ENCODE assay signal across 11 cellular contexts in the genomic region with DNA sequence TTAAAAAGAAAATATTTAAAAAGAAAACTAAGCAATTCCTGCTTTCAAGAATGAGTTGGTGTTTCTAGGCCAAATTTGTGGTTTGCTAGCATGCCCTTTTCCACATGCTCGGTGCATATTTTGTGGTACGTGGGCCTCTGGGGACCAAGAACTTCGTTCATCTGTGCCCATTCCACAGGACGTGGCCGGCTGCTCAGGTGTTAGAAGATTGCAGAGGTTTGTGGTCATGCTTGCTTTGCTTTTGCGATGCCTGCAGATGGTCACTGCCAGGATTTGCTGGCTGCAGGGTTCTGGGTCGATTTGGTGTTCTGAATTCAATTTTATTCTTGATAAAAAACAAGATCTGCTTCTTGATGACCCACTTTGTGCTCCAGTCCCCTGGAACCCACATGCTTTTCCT. TPM values are rescaled to one million over a fixed set of nuclear protein-coding genes. Genes with fewer than 3 reads are reported as not detected.
A peak's percentile ranks its signal among the peaks of the same experiment; 100 is the strongest.
DNase-seq lines count a peak whose midpoint lies in the region; ATAC-seq, FAIRE-seq and TF ChIP-seq lines count a peak whose summit lies in the region.
"Had no signal": no experiment of that assay in that cellular context is flagged by ENCODE, and none has a peak within 500 bp of the region (broad histone marks: within the 10 kb centered on the region; RNA-seq: fewer than 3 reads in every experiment).

No MANE protein-coding gene starts in this region.

- no peaks in the 10 kb centered on the region for H4K20me1 ChIP-seq in OCI-LY7 (ENCODE audit: insufficient read depth, low read length)

- CTCF ChIA-PET in OCI-LY7 (lab: Charles Lee; ENCODE audit: unreplicated experiment): no interaction called here

- H3K4me2 ChIP-seq in OCI-LY7 (ENCODE audit: low read length): peak overlapping the region; percentile 57

- H3K4me3 Mint-ChIP-seq in activated CD4-positive, alpha-beta T cell treated with anti-CD3 and anti-CD28 coated beads, Interleukin-2, amount 10 ng/mL, durations not matched to agents 24 days and 14 days: peak overlapping the region; percentile 80
- peak overlapping the region; percentile 76 for H3K4me3 Mint-ChIP-seq in stimulated activated naive CD8-positive, alpha-beta T cell treated with anti-CD3 and anti-CD28 coated beads, Interleukin-15, Interleukin-2, amounts not matched to agents 100 ng/mL and 50 ng/mL, for 24 hours

- peak overlapping the region; percentile 92 for H3K27ac Mint-ChIP-seq in activated CD4-positive, alpha-beta T cell treated with anti-CD3 and anti-CD28 coated beads, Interleukin-2, amount 10 ng/mL, durations not matched to agents 24 days and 14 days
- H3K27ac Mint-ChIP-seq in stimulated activated naive CD8-positive, alpha-beta T cell treated with anti-CD3 and anti-CD28 coated beads, Interleukin-15, Interleukin-2, amounts not matched to agents 100 ng/mL and 50 ng/mL, for 24 hours: peak overlapping the region; percentile 94

- H3K27me3 Mint-ChIP-seq in activated CD4-positive, alpha-beta T cell treated with anti-CD3 and anti-CD28 coated beads, Interleukin-2, amount 10 ng/mL, durations not matched to agents 24 days and 14 days: no peaks in the 10 kb centered on the region
- H3K27me3 Mint-ChIP-seq in stimulated activated naive CD8-positive, alpha-beta T cell treated with anti-CD3 and anti-CD28 coated beads, Interleukin-15, Interleukin-2, amounts not matched to agents 100 ng/mL and 50 ng/mL, for 24 hours: no peaks in the 10 kb centered on the region

- no peaks in the 10 kb centered on the region for H3K9me2 ChIP-seq in OCI-LY7 (ENCODE audit: insufficient read depth, low read length)

- intact Hi-C loops in activated CD4-positive, alpha-beta T cell treated with anti-CD3 and anti-CD28 coated beads, Interleukin-2, amount 10 ng/mL, durations not matched to agents 24 days and 14 days (cut with micrococcal nuclease): no loop called here
- intact Hi-C loops in OCI-LY7 (cut with micrococcal nuclease; ENCODE audit: unreplicated experiment): loop anchor here (2.0 to 10.0 kb wide), 2 partner anchors 98 to 536 kb away; a partner anchor contains a TSS
- intact Hi-C loops in gastrocnemius medialis (cut with DNase I; ENCODE audit: low total_unique reads): no loop called here

- peak overlapping the region; percentile 58 for H3K27ac ChIP-seq in OCI-LY7 (ENCODE audit: low read depth, low read length, poor library complexity, severe bottlenecking)
- H3K27ac ChIP-seq in gastrocnemius medialis: peak overlapping the region in 1 of 4 donors; percentile 29
- H3K27ac ChIP-seq: SJSA1 had no signal

- in situ Hi-C loops in gastrocnemius medialis (cut with MboI; ENCODE audit: low sequenced_read_pairs in 4 of 4): no loop called here

- H3K79me2 ChIP-seq in OCI-LY7 (ENCODE audit: insufficient read depth, low read depth, low read length): no peaks in the 10 kb centered on the region

- peaks cover 3% of the 10 kb centered on the region for H3K9me3 Mint-ChIP-seq in activated CD4-positive, alpha-beta T cell treated with anti-CD3 and anti-CD28 coated beads, Interleukin-2, amount 10 ng/mL, durations not matched to agents 24 days and 14 days
- peaks cover 3% of the 10 kb centered on the region for H3K9me3 Mint-ChIP-seq in stimulated activated naive CD8-positive, alpha-beta T cell treated with anti-CD3 and anti-CD28 coated beads, Interleukin-15, Interleukin-2, amounts not matched to agents 100 ng/mL and 50 ng/mL, for 24 hours

- H3K36me3 Mint-ChIP-seq in activated CD4-positive, alpha-beta T cell treated with anti-CD3 and anti-CD28 coated beads, Interleukin-2, amount 10 ng/mL, durations not matched to agents 24 days and 14 days (ENCODE audit: low read depth): peaks cover 64% of the 10 kb centered on the region
- peaks cover 58% of the 10 kb centered on the region for H3K36me3 Mint-ChIP-seq in stimulated activated naive CD8-positive, alpha-beta T cell treated with anti-CD3 and anti-CD28 coated beads, Interleukin-15, Interleukin-2, amounts not matched to agents 100 ng/mL and 50 ng/mL, for 24 hours (ENCODE audit: low read depth)

- ATAC-seq in gastrocnemius medialis: no peak

- H3K9me3 ChIP-seq in OCI-LY7 (ENCODE audit: low read length) (no peaks in the 10 kb centered on the region), gastrocnemius medialis (no peaks in the 10 kb centered on the region)
- H3K9me3 ChIP-seq: SJSA1 had no signal

- H3K27me3 ChIP-seq in bronchial epithelial cell (ENCODE audit: control insufficient read depth, insufficient read depth, low read length) (no peaks in the 10 kb centered on the region), gastrocnemius medialis (no peaks in the 10 kb centered on the region)

- POLR2A ChIA-PET in OCI-LY7 (lab: Charles Lee): no interaction called here

- FAIRE-seq in bronchial epithelial cell (lab: Jason Lieb, UNC): peak; percentile 66
- FAIRE-seq: small intestine had no signal

- DNase-seq in activated CD4-positive, alpha-beta T cell treated with anti-CD3 and anti-CD28 coated beads, Interleukin-2, amount 10 ng/mL, durations not matched to agents 24 days and 14 days: peak; percentile 69
- DNase-seq in activated CD4-positive, alpha-beta T cell treated with anti-CD3 and anti-CD28 coated beads, Interleukin-2, amount 50 U/mL, for 4 hours: no peak
- DNase-seq in OCI-LY7 (ENCODE audit: low spot score) (peak; percentile 69), bronchial epithelial cell (ENCODE audit: low read depth) (no peak), amygdala (lab: John Stamatoyannopoulos, UW) (no peak), COLO829 (ENCODE audit: low spot score) (no peak), gastrocnemius medialis (no peak)
- DNase-seq: ACHN had no signal

- peaks cover 33% of the 10 kb centered on the region for H3K4me1 ChIP-seq in OCI-LY7 (ENCODE audit: insufficient read depth, low read length, poor library complexity, severe bottlenecking)
- H3K4me1 ChIP-seq in gastrocnemius medialis: no peaks in the 10 kb centered on the region
- H3K4me1 ChIP-seq: SJSA1 had no signal

- H3K4me1 Mint-ChIP-seq in activated CD4-positive, alpha-beta T cell treated with anti-CD3 and anti-CD28 coated beads, Interleukin-2, amount 10 ng/mL, durations not matched to agents 24 days and 14 days: peaks cover 87% of the 10 kb centered on the region
- H3K4me1 Mint-ChIP-seq in stimulated activated naive CD8-positive, alpha-beta T cell treated with anti-CD3 and anti-CD28 coated beads, Interleukin-15, Interleukin-2, amounts not matched to agents 100 ng/mL and 50 ng/mL, for 24 hours (ENCODE audit: low read depth): peaks cover 93% of the 10 kb centered on the region

- H3K4me3 ChIP-seq in OCI-LY7 (ENCODE audit: low read depth, low read length, poor library complexity, severe bottlenecking): peak overlapping the region; percentile 15
- H3K4me3 ChIP-seq in bronchial epithelial cell (ENCODE audit: low read depth, low read length): no peak overlapping the region
- H3K4me3 ChIP-seq in gastrocnemius medialis: no peak overlapping the region
- H3K4me3 ChIP-seq: SJSA1 had no signal

- no peaks in the 10 kb centered on the region for H3K36me3 ChIP-seq in OCI-LY7 (ENCODE audit: insufficient read depth, low read length)
- H3K36me3 ChIP-seq in bronchial epithelial cell (ENCODE audit: control insufficient read depth, insufficient read depth, low read length): no peaks in the 10 kb centered on the region
- no peaks in the 10 kb centered on the region for H3K36me3 ChIP-seq in gastrocnemius medialis
- H3K36me3 ChIP-seq: SJSA1 had no signal

- no peak for TF ChIP-seq CTCF in OCI-LY7 (conservative IDR thresholded peaks at IDR 0.05; ENCODE audit: low read length)
- no peak for TF ChIP-seq CTCF in bronchial epithelial cell (IDR thresholded peaks at IDR 0.05; ENCODE audit: insufficient read depth, low read length, severe bottlenecking)
- no peak for TF ChIP-seq CTCF in gastrocnemius medialis (IDR thresholded peaks at IDR 0.05 in 4 of 5, conservative IDR thresholded peaks at IDR 0.05 in 1 of 5)

- TF ChIP-seq POLR2A in gastrocnemius medialis (IDR thresholded peaks at IDR 0.05): no peak

- H2AFZ ChIP-seq in OCI-LY7 (ENCODE audit: low read length): peak overlapping the region; percentile 66; the same call in 1 of the 2 replicates

- BruUV-seq in OCI-LY7 (replicated peaks; lab: Mats Ljungman, UMichigan): no TSS peak

RNA-seq across cellular contexts. Expression of a gene that starts 7.5 kb away (rescaled TPM):
- total RNA-seq in activated CD4-positive, alpha-beta T cell treated with anti-CD3 and anti-CD28 coated beads, Interleukin-2, amount 10 ng/mL, durations not matched to agents 24 days and 14 days: 182 and 186 TPM in 2 replicates
- total RNA-seq in OCI-LY7 (2014; rRNA removed; shearing (Covaris generic)): 1.5 and 1.8 TPM in 2 replicates
- total RNA-seq in OCI-LY7 (2022) (23.6 and 27.4 TPM in 2 replicates), bronchial epithelial cell (0.38 TPM in 1 of 2 replicates, not detected in the other), gastrocnemius medialis (1 to 10 TPM in 2 of 4 donors, under 1 TPM in 1, not detected in 1; 0.76 to 5.2 (median 3.1) TPM)
- total RNA-seq: SJSA1 had no signal

Comparison
In these comparisons a context has a peak if more than half of its experiments do, and no peak if none do; other contexts are left out.
1. DNase-seq: peak in activated CD4-positive, alpha-beta T cell treated with anti-CD3 and anti-CD28 coated beads, Interleukin-2, amount 10 ng/mL, durations not matched to agents 24 days and 14 days (single experiment) and OCI-LY7 (single experiment); none in activated CD4-positive, alpha-beta T cell treated with anti-CD3 and anti-CD28 coated beads, Interleukin-2, amount 50 U/mL, for 4 hours (0 of 2), bronchial epithelial cell (single experiment), amygdala (0 of 56), COLO829 (single experiment) and gastrocnemius medialis (0 of 2).